Comparison of ENCODE assay signal across 11 cellular contexts in genomic region chr11:95255523-95256165, GRCh38. TPM values are rescaled to one million over a fixed set of nuclear protein-coding genes. Genes with fewer than 3 reads are reported as not detected.
DNase-seq lines count a peak whose midpoint lies in the region; ATAC-seq and TF ChIP-seq lines count a peak whose summit lies in the region.
"Had no signal": no experiment of that assay in that cellular context is flagged by ENCODE, and none has a peak within 500 bp of the region (broad histone marks: within the 10 kb centered on the region; RNA-seq: fewer than 3 reads in every experiment).

No MANE protein-coding gene starts in this region.

- H3K36me3 ChIP-seq in hepatocyte (replicated peaks; ENCODE audit: insufficient read depth, low read depth), result no peaks in the 10 kb centered on the region
- no peaks in the 10 kb centered on the region for H3K36me3 ChIP-seq in spleen
- H3K36me3 ChIP-seq in aorta (ENCODE audit: control insufficient read depth in 1 of 2, insufficient read depth in 2 of 2, low read length in 1 of 2), result no peaks in the 10 kb centered on the region
- H3K36me3 ChIP-seq: Peyer's patch had no signal

- H3K36me3 Mint-ChIP-seq in H9 (ENCODE audit: insufficient read depth in 1 of 3, low read depth in 3 of 3), result no peaks in the 10 kb centered on the region; a peak in 1 of 7 replicates

- H3K27ac Mint-ChIP-seq in H9, result peak overlapping the region; percentile 66 to 97 (median 94)
- H3K27ac Mint-ChIP-seq: nephron progenitor cell had no signal

- H4K20me1 ChIP-seq in H9 (ENCODE audit: control insufficient read depth, insufficient read depth, insufficient read length) (no peaks in the 10 kb centered on the region), hepatocyte (ENCODE audit: insufficient read depth, poor library complexity, severe bottlenecking) (no peaks in the 10 kb centered on the region)

- H3K23ac ChIP-seq in H9 (ENCODE audit: insufficient read length, low read depth, low read length), result no peak overlapping the region

- no peaks in the 10 kb centered on the region for H3K9me3 ChIP-seq in H9 (ENCODE audit: control insufficient read depth, low read depth, low read length)
- H3K9me3 ChIP-seq in hepatocyte (ENCODE audit: low read depth), result no peaks in the 10 kb centered on the region
- H3K9me3 ChIP-seq in spleen, result no peaks in the 10 kb centered on the region
- no peaks in the 10 kb centered on the region for H3K9me3 ChIP-seq in aorta (ENCODE audit: control insufficient read depth, low read length)
- H3K9me3 ChIP-seq: Peyer's patch had no signal

- H3K9me3 Mint-ChIP-seq in H9, result no peaks in the 10 kb centered on the region
- H3K9me3 Mint-ChIP-seq: nephron progenitor cell had no signal

- ATAC-seq in aorta (ENCODE audit: low FRiP score), result no peak

- H3K79me1 ChIP-seq in H9 (ENCODE audit: insufficient read depth, low read depth, low read length, poor library complexity, severe bottlenecking), result no peaks in the 10 kb centered on the region

- H2AFZ ChIP-seq in H9 (ENCODE audit: low read length) (no peak overlapping the region), hepatocyte (no peak overlapping the region)

- peak overlapping the region; percentile 95 for H2BK20ac ChIP-seq in H9 (ENCODE audit: low read depth, low read length, poor library complexity, severe bottlenecking)

- peak overlapping the region; percentile 87 for H2BK120ac ChIP-seq in H9 (ENCODE audit: low read depth, low read length, poor library complexity, severe bottlenecking)

- DNase-seq in H9 (no peak), NCI-H526 (lab: John Stamatoyannopoulos, UW) (peak; percentile 97 to 99), hepatocyte (ENCODE audit: low spot score) (no peak), spleen (no peak), inferior parietal cortex (ENCODE audit: extremely low spot score) (no peak), head of caudate nucleus (no peak), aorta (no peak), NCI-H187 (lab: John Stamatoyannopoulos, UW) (no peak)
- DNase-seq: DND-41, nephron progenitor cell had no signal

- H2BK15ac ChIP-seq in H9 (ENCODE audit: low read depth, low read length), result no peak overlapping the region

- TF ChIP-seq CTCF in H9 (conservative IDR thresholded peaks at IDR 0.05) (no peak), hepatocyte (IDR thresholded peaks at IDR 0.05; ENCODE audit: poor library complexity) (no peak), spleen (IDR thresholded peaks at IDR 0.05 in 8 of 11, conservative IDR thresholded peaks at IDR 0.05 in 3 of 11) (no peak)

- TF ChIP-seq POLR2A in spleen (IDR thresholded peaks at IDR 0.05), result no peak

- H3K4me3 Mint-ChIP-seq in H9, result no peak overlapping the region; a peak in 1 of 5 replicates
- H3K4me3 Mint-ChIP-seq: nephron progenitor cell had no signal

- H3K79me2 ChIP-seq in H9 (ENCODE audit: insufficient read depth, low read length) (no peaks in the 10 kb centered on the region), hepatocyte (no peaks in the 10 kb centered on the region)

- no peak overlapping the region for H2BK5ac ChIP-seq in H9 (ENCODE audit: insufficient read length, low read length)

- no peak overlapping the region for H2BK12ac ChIP-seq in H9 (ENCODE audit: insufficient read length, low read depth, low read length)

- no CpG with 5 or more reads among the region's 4 CpGs for WGBS in H9 (ENCODE audit: extremely low coverage, insufficient read length, low lambda C conversion rate)
- 59% methylated on average over 4 of the region's 4 CpGs for WGBS in hepatocyte (ENCODE audit: low lambda C conversion rate, missing lambda C conversion rate)
- 79 to 91% (median 83%) methylated on average over 4 of the region's 4 CpGs for WGBS in spleen, 5 donors
- WGBS in aorta, 2 donors, result 89 to 90% methylated on average over 4 of the region's 4 CpGs

- H4K5ac ChIP-seq in H9 (ENCODE audit: insufficient read length, low read depth, low read length), result no peak overlapping the region

- H3K27me3 ChIP-seq in H9 (ENCODE audit: insufficient read depth, low read length) (no peaks in the 10 kb centered on the region), hepatocyte (no peaks in the 10 kb centered on the region), spleen (replicated peaks in 1 of 7) (no peaks in the 10 kb centered on the region), aorta (ENCODE audit: control insufficient read depth in 1 of 2, insufficient read depth in 2 of 2, low read length in 1 of 2) (no peaks in the 10 kb centered on the region)
- H3K27me3 ChIP-seq: Peyer's patch had no signal

- H2AK5ac ChIP-seq in H9 (ENCODE audit: insufficient read length, low read length), result no peak overlapping the region

- no peaks in the 10 kb centered on the region for H3K23me2 ChIP-seq in H9 (ENCODE audit: insufficient read length, low read depth, low read length, poor library complexity, severe bottlenecking)

- peaks cover 25% of the 10 kb centered on the region for H3K4me1 ChIP-seq in H9 (ENCODE audit: insufficient read depth, low read length)
- peaks cover 41% of the 10 kb centered on the region for H3K4me1 ChIP-seq in hepatocyte (ENCODE audit: insufficient read depth)
- H3K4me1 ChIP-seq in spleen, result peaks cover 23 to 53% (median 47%) of the 10 kb centered on the region in 6 donors
- no peaks in the 10 kb centered on the region for H3K4me1 ChIP-seq in aorta (ENCODE audit: control insufficient read depth in 1 of 2, insufficient read depth in 2 of 2, low read length in 2 of 2)

- H3T11ph ChIP-seq in H9 (ENCODE audit: low read length), result peak overlapping the region; percentile 85

- H3K27ac ChIP-seq in H9 (ENCODE audit: insufficient read length, low read depth, low read length) (peak overlapping the region; percentile 57), hepatocyte (peak overlapping the region; percentile 66), spleen (peak overlapping the region; percentile 55 to 91 (median 84)), aorta (ENCODE audit: low read depth in 1 of 2, low read length in 2 of 2) (no peak overlapping the region)

- peak overlapping the region; percentile 8 for H3K4me2 ChIP-seq in H9 (ENCODE audit: insufficient read depth, insufficient read length, low read length)
- H3K4me2 ChIP-seq in hepatocyte, result no peak overlapping the region

- H3K4me1 Mint-ChIP-seq in H9, result peaks cover 73 to 76% of the 10 kb centered on the region in 2 experiments

- H3K27me3 Mint-ChIP-seq in H9 (ENCODE audit: low read depth), result no peaks in the 10 kb centered on the region

- H3K4ac ChIP-seq in H9 (ENCODE audit: low read depth, low read length), result no peak overlapping the region

- H3K18ac ChIP-seq in H9 (ENCODE audit: insufficient read length, low read depth, low read length), result peak overlapping the region; percentile 57

- intact Hi-C loops in spleen (cut with DNase I; ENCODE audit: low total_unique reads) (no loop called here), head of caudate nucleus (cut with DNase I) (loop anchor here (10.0 kb wide), 1 partner anchor 79 kb away; no protein-coding TSS in a partner anchor), aorta (cut with DNase I) (no loop called here)

- no peaks in the 10 kb centered on the region for H3K9me2 ChIP-seq in hepatocyte (replicated peaks; ENCODE audit: insufficient read depth)

- no peak overlapping the region for H4K91ac ChIP-seq in H9 (ENCODE audit: insufficient read length, low read depth, low read length)

- H3K9ac ChIP-seq in H9 (ENCODE audit: extremely low read depth, insufficient read length, low read length), result no peak overlapping the region

- no peak overlapping the region for H3K56ac ChIP-seq in H9 (ENCODE audit: insufficient read length, low read depth, low read length)

- H3K14ac ChIP-seq in H9 (ENCODE audit: insufficient read depth, low read length), result no peak overlapping the region; the same call in 1 of the 2 replicates

- H4K8ac ChIP-seq in H9 (replicated peaks; ENCODE audit: insufficient read length, low read depth, low read length), result no peak overlapping the region

- H3K4me3 ChIP-seq in hepatocyte, result no peak overlapping the region
- peak overlapping the region in 1 of 8 donors; percentile 17 for H3K4me3 ChIP-seq in spleen
- H3K4me3 ChIP-seq in aorta (ENCODE audit: low read length in 2 of 2), result no peak overlapping the region
- H3K4me3 ChIP-seq: Peyer's patch had no signal

RNA-seq across cellular contexts. Expression of gene SESN3, which starts 24.6 kb away (rescaled TPM):
- 32.0 and 36.8 TPM in 2 replicates for total RNA-seq in H9 (2021)
- 106 and 107 TPM in 2 replicates for total RNA-seq in hepatocyte
- polyA plus RNA-seq in hepatocyte, result 8.1 and 8.9 TPM in 2 replicates
- total RNA-seq in spleen, result 10 to 100 TPM; 51.0 to 79.9 (median 67.2) TPM
- polyA plus RNA-seq in spleen, result 10 to 100 TPM; 10.9 to 12.9 (median 11.5) TPM
- 10 to 100 TPM; 34.9 to 64.5 TPM for total RNA-seq in aorta
- polyA plus RNA-seq in aorta, result 10 to 100 TPM; 10.0 to 10.6 TPM

Comparison
In these comparisons a context has a peak if more than half of its experiments do, and no peak if none do; other contexts are left out.
1. DNase-seq: peak in NCI-H526 (2 of 2); none in H9 (single experiment), hepatocyte (single experiment), spleen (single experiment), inferior parietal cortex (single experiment), head of caudate nucleus (0 of 42), aorta (0 of 2) and NCI-H187 (0 of 2).
2. H3K27ac ChIP-seq: peak in H9 (single experiment), hepatocyte (single experiment) and spleen (8 of 8); none in aorta (0 of 2).